Comparison of ENCODE assay signal across 9 cellular contexts in the genomic region with DNA sequence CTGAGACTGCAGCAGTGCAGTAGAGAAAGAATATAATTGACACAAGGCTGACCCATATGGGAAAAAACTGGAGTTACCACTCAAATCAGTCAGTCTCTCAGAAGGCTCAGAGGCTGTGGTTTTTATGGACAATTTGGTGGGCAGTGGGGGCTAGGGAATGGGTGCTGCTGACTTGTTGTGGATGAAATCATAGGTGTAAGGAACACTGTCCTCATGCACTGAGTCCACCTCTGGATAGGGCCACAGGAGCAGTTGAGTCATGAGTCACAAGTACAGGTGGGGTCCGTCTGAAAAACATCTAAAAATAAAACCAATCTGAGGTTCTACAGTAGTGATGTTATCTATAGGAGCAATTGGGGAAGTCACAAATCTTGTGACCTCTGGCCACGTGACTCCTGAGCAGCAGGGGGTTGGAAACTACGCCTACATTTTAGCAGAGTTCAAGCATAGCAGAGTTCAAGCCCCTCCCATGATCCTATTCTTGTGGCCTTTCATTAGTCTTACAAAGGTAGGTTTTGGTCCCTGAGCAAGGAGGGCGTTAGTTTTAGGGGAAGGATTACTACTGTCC. TPM values are rescaled to one million over a fixed set of nuclear protein-coding genes. Genes with fewer than 3 reads are reported as not detected.
DNase-seq lines count a peak whose midpoint lies in the region; ATAC-seq, FAIRE-seq and TF ChIP-seq lines count a peak whose summit lies in the region.
"Had no signal": no experiment of that assay in that cellular context is flagged by ENCODE, and none has a peak within 500 bp of the region (broad histone marks: within the 10 kb centered on the region; RNA-seq: fewer than 3 reads in every experiment).

No MANE protein-coding gene starts in this region.

- no peaks in the 10 kb centered on the region for H3K9me3 ChIP-seq in HepG2 (ENCODE audit: low read length)

- ATAC-seq in GM18861 (IDR thresholded peaks at IDR 0.05; ENCODE audit: unreplicated experiment), result peak; percentile 66
- ATAC-seq in HG02571 (IDR thresholded peaks at IDR 0.05; ENCODE audit: unreplicated experiment), result peak; percentile 57
- ATAC-seq in HepG2, result peak; percentile 51

- in situ Hi-C loops in HepG2 (cut with HindIII; ENCODE audit: extremely low pct_ligation_motif_present, low pct_unique_long_range_greater_than_20kb), result no loop called here

- WGBS in HepG2 (ENCODE audit: low lambda C conversion rate), result 0% methylated on average over 4 of the region's 4 CpGs

- no peak for TF ChIP-seq CTCF in NB4 (IDR thresholded peaks at IDR 0.05; ENCODE audit: low read depth, low read length)
- 0 out of 2 replicates have a peak, but pooled peaks have one; percentile 8 for TF ChIP-seq CTCF in HepG2 (CRISPR knock-in tag; IDR thresholded peaks at IDR 0.05)

- FAIRE-seq in HepG2 (lab: Jason Lieb, UNC), result peak; percentile 18
- FAIRE-seq: bronchial epithelial cell had no signal

- no peaks in the 10 kb centered on the region; a peak in 1 of 5 replicates for H3K27me3 ChIP-seq in HepG2 (ENCODE audit: control insufficient read depth in 1 of 2, insufficient read depth in 2 of 2, low read length in 2 of 2)

- no peaks in the 10 kb centered on the region for H3K79me2 ChIP-seq in HepG2 (ENCODE audit: insufficient read depth, low read length)

- peaks cover 32% of the 10 kb centered on the region for H3K4me1 ChIP-seq in HepG2 (ENCODE audit: insufficient read depth, low read length)

- peak; percentile 38 for DNase-seq in NB4 (ENCODE audit: low read depth)
- no peak for DNase-seq in HepG2 (ENCODE audit: low spot score)
- DNase-seq in AML-193 (lab: John Stamatoyannopoulos, UW), result no peak
- no peak for DNase-seq in DMS114 treated with DMSO at 0.1 percent for 48 hours (lab: John Stamatoyannopoulos, UW; ENCODE audit: unreplicated experiment)
- DNase-seq in superior temporal gyrus (ENCODE audit: extremely low spot score), result no peak
- no peak for DNase-seq in activated CD4-positive, CD25-positive, alpha-beta regulatory T cell (lab: John Stamatoyannopoulos, UW)

- no peaks in the 10 kb centered on the region for H3K36me3 ChIP-seq in HepG2 (replicated peaks in 1 of 2; ENCODE audit: control insufficient read depth in 1 of 2, insufficient read depth in 2 of 2, low read length in 2 of 2)

- H3K9ac ChIP-seq in HepG2 (ENCODE audit: insufficient read depth, low read depth, low read length), result peak overlapping the region; percentile 26; the same call in 1 of the 2 replicates

- peak overlapping the region; percentile 77 for H3K4me2 ChIP-seq in HepG2 (ENCODE audit: low read depth, low read length)

- CTCF ChIA-PET in HepG2 (lab: Yijun Ruan, JAX; ENCODE audit: low intra/inter-chr PET ratio, low total read pairs), result no interaction called here

- no peak overlapping the region for H3K4me3 ChIP-seq in NB4 (ENCODE audit: low read depth, low read length)
- H3K4me3 ChIP-seq in HepG2 (replicated peaks in 1 of 3; ENCODE audit: insufficient read depth in 1 of 3, low read depth in 2 of 3, low read length in 3 of 3), result peak overlapping the region in 1 of 3 experiments; percentile 39; a peak in 1 of 6 replicates

- TF ChIP-seq EP300 in HepG2 (IDR thresholded peaks at IDR 0.05; ENCODE audit: low read depth in 2 of 2, low read length in 2 of 2) (no peak), HepG2 (CRISPR knock-in tag; IDR thresholded peaks at IDR 0.05; ENCODE audit: borderline replicate concordance) (no peak)

- intact Hi-C loops in HepG2 (cut with micrococcal nuclease; ENCODE audit: unreplicated experiment), result no loop called here

- BruUV-seq in HepG2 (replicated peaks; lab: Mats Ljungman, UMichigan), result no TSS peak

- no peak overlapping the region for H3K27ac ChIP-seq in HepG2 (ENCODE audit: extremely low read length, insufficient read depth, low read length)

- H2AFZ ChIP-seq in HepG2 (ENCODE audit: low read length), result peak overlapping the region; percentile 81

- TF ChIP-seq POLR2A in NB4 (IDR thresholded peaks at IDR 0.05; ENCODE audit: extremely low read depth, insufficient read length), result no peak
- no peak for TF ChIP-seq POLR2A in HepG2 (IDR thresholded peaks at IDR 0.05; ENCODE audit: insufficient read depth in 1 of 2, low read depth in 2 of 2, low read length in 2 of 2)

- no peak for TF ChIP-seq RAD21 in HepG2 (CRISPR knock-in tag; IDR thresholded peaks at IDR 0.05)

- H4K20me1 ChIP-seq in HepG2 (ENCODE audit: insufficient read depth, low read length), result no peaks in the 10 kb centered on the region

- POLR2A ChIA-PET in HepG2 (lab: Yijun Ruan, JAX), result no interaction called here

TF ChIP-seq in HepG2, 621 proteins besides CTCF, POLR2A, EP300 and RAD21 (continues in another document):
- TF ChIP-seq, protein P1, sequence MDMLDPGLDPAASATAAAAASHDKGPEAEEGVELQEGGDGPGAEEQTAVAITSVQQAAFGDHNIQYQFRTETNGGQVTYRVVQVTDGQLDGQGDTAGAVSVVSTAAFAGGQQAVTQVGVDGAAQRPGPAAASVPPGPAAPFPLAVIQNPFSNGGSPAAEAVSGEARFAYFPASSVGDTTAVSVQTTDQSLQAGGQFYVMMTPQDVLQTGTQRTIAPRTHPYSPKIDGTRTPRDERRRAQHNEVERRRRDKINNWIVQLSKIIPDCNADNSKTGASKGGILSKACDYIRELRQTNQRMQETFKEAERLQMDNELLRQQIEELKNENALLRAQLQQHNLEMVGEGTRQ (IDR thresholded peaks at IDR 0.05; ENCODE audit: low read depth, low read length), result no peak
- TF ChIP-seq, protein P1 (CRISPR knock-in tag; IDR thresholded peaks at IDR 0.05; ENCODE audit: borderline replicate concordance), result peak; percentile 72; the same call in 1 of the 2 replicates
- TF ChIP-seq, protein P2, sequence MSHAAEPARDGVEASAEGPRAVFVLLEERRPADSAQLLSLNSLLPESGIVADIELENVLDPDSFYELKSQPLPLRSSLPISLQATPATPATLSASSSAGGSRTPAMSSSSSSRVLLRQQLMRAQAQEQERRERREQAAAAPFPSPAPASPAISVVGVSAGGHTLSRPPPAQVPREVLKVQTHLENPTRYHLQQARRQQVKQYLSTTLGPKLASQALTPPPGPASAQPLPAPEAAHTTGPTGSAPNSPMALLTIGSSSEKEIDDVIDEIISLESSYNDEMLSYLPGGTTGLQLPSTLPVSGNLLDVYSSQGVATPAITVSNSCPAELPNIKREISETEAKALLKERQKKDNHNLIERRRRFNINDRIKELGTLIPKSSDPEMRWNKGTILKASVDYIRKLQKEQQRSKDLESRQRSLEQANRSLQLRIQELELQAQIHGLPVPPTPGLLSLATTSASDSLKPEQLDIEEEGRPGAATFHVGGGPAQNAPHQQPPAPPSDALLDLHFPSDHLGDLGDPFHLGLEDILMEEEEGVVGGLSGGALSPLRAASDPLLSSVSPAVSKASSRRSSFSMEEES (CRISPR knock-in tag; IDR thresholded peaks at IDR 0.05), result peak; percentile 32; the same call in 1 of the 2 replicates

RNA-seq across cellular contexts. Expression of a gene that starts 18.1 kb away (rescaled TPM):
- 4.8 and 6.4 TPM in 2 replicates for total RNA-seq in HepG2 (2016; rRNA removed; fragmentation: Illumina TruSeq; extraction: Trizol)
- 0.61 and 0.79 TPM in 2 replicates for total RNA-seq in HepG2 (2016; cell fraction: cytosol; rRNA removed; fragmentation: Illumina TruSeq; extraction: Trizol; ENCODE audit: low read depth)
- 3.9 and 7.0 TPM in 2 replicates for total RNA-seq in HepG2 (2016; cell fraction: insoluble cytoplasmic fraction; rRNA removed; fragmentation: Illumina TruSeq; extraction: Trizol)
- total RNA-seq in HepG2 (2016; cell fraction: membrane; rRNA removed; fragmentation: Illumina TruSeq; extraction: Trizol), result 1.8 and 2.5 TPM in 2 replicates
- 8.8 and 9.5 TPM in 2 replicates for total RNA-seq in HepG2 (2016; cell fraction: nucleus; rRNA removed; fragmentation: Illumina TruSeq; extraction: Trizol)
- 6.6 and 6.8 TPM in 2 replicates for polyA plus RNA-seq in HepG2 (2011; rRNA removed)
- polyA plus RNA-seq in HepG2 (2011; cell fraction: cytosol; rRNA removed), result 3.8 and 5.9 TPM in 2 replicates
- polyA plus RNA-seq in HepG2 (2011; cell fraction: nucleus; rRNA removed), result 2.6 and 3.1 TPM in 2 replicates
- polyA plus RNA-seq in HepG2 (2012), result 8.6 and 12.1 TPM in 2 replicates
- 0.44 and 0.58 TPM in 2 replicates for polyA plus RNA-seq in HepG2 (2016; cell fraction: cytosol; fragmentation: Illumina TruSeq; extraction: Trizol; ENCODE audit: low read depth)
- 5.9 and 6.6 TPM in 2 replicates for polyA plus RNA-seq in HepG2 (2016; cell fraction: insoluble cytoplasmic fraction; fragmentation: Illumina TruSeq; extraction: Trizol; ENCODE audit: low read depth)
- 1.8 and 2.2 TPM in 2 replicates for polyA plus RNA-seq in HepG2 (2016; cell fraction: membrane; fragmentation: Illumina TruSeq; extraction: Trizol; ENCODE audit: low read depth)
- 13.3 and 14.2 TPM in 2 replicates for polyA plus RNA-seq in HepG2 (2016; cell fraction: nucleus; fragmentation: Illumina TruSeq; extraction: Trizol; ENCODE audit: insufficient read depth, low read depth)
- 7.8 and 12.9 TPM in 2 replicates for polyA minus RNA-seq in HepG2 (2011; rRNA and poly(A)+ RNA removed; ENCODE audit: low replicate concordance)
- polyA minus RNA-seq in HepG2 (2011; cell fraction: cytosol; rRNA and poly(A)+ RNA removed), result 5.9 and 6.9 TPM in 2 replicates
- polyA minus RNA-seq in HepG2 (2011; cell fraction: nucleus; rRNA and poly(A)+ RNA removed), result 8.0 and 8.9 TPM in 2 replicates
